ENCODE assay signal across 23 cellular contexts in the genomic region with DNA sequence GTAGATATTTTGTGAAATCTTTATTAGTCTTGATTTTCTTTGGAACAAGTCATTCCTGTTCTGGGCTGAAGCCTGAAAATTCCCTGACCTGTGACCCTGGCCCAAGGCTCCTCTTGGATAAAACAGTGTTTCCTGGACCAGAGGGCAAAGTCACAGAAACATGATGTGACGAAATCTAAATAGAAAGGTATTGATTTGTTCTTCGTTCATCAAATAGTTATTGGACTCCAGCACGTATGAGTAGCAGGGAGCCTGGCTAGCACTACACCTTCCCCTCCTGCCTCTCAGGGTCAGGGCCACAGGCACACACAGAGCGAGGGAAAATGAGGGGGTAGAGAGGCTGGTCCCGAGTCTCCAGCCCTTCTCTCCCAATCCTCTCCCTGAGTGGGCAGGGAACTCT. TPM values are rescaled to one million over a fixed set of nuclear protein-coding genes. Genes with fewer than 3 reads are reported as not detected.
A peak's percentile ranks its signal among the peaks of the same experiment; 100 is the strongest.
DNase-seq lines count a peak whose midpoint lies in the region; ATAC-seq, FAIRE-seq and TF ChIP-seq lines count a peak whose summit lies in the region.
"Had no signal": no experiment of that assay in that cellular context is flagged by ENCODE, and none has a peak within 500 bp of the region (broad histone marks: within the 10 kb centered on the region; RNA-seq: fewer than 3 reads in every experiment).

No MANE protein-coding gene starts in this region.

- peak; percentile 18 for TF ChIP-seq POLR2A in right lobe of liver (IDR thresholded peaks at IDR 0.05)

- H3K4me1 ChIP-seq in right lobe of liver: peaks cover 0 to 30% (median 5%) of the 10 kb centered on the region in 4 donors
- H3K4me1 ChIP-seq: BE2C had no signal

- 32% methylated on average over 5 of the region's 5 CpGs for WGBS in right lobe of liver (ENCODE audit: insufficient coverage, low coverage, low lambda C conversion rate, missing lambda C conversion rate)

- ATAC-seq in right lobe of liver (peak; percentile 56 to 76 (median 65)), GM21737 (IDR thresholded peaks at IDR 0.05; ENCODE audit: unreplicated experiment) (no peak)

- no peaks in the 10 kb centered on the region for H3K27me3 Mint-ChIP-seq in progenitor cell of endocrine pancreas
- H3K27me3 Mint-ChIP-seq: CD4-positive, alpha-beta T cell had no signal

- intact Hi-C loops in right lobe of liver (cut with DNase I): no loop called here

- H3K27ac ChIP-seq in right lobe of liver: peak overlapping the region; percentile 48 to 87 (median 83)
- H3K27ac ChIP-seq: HL-60 had no signal

- DNase-seq in HuH-7 (ENCODE audit: low spot score) (peak; percentile 39), bronchial epithelial cell (ENCODE audit: low read depth) (no peak), right lobe of liver (peak; percentile 60 to 85 (median 78)), progenitor cell of endocrine pancreas (ENCODE audit: low spot score, unreplicated experiment) (no peak), SIG-M5 treated with dmso at 0.1 percent for 504 hours (lab: John Stamatoyannopoulos, UW; ENCODE audit: unreplicated experiment) (no peak), COR-L47 (lab: John Stamatoyannopoulos, UW) (no peak), globus pallidus (ENCODE audit: low spot score) (no peak)
- DNase-seq: ACHN; BE2C; C1 segment of cervical spinal cord; CD4-positive, alpha-beta T cell; DMS153; DMS79; GDM1; H9; KG1 had no signal

- H3K4me3 ChIP-seq in bronchial epithelial cell (ENCODE audit: low read depth, low read length) (no peak overlapping the region), right lobe of liver (peak overlapping the region in 2 of 3 donors; percentile 93 to 95)

- H3K9me3 ChIP-seq in right lobe of liver: no peaks in the 10 kb centered on the region
- H3K9me3 ChIP-seq: BE2C had no signal

- H3K36me3 ChIP-seq in bronchial epithelial cell (ENCODE audit: control insufficient read depth, insufficient read depth, low read length) (no peaks in the 10 kb centered on the region), right lobe of liver (peaks cover 0 to 7% (median 0%) of the 10 kb centered on the region in 4 donors)
- H3K36me3 ChIP-seq: BE2C had no signal

- H3K4me1 Mint-ChIP-seq in progenitor cell of endocrine pancreas (ENCODE audit: low read depth): peaks cover 48% of the 10 kb centered on the region

- H3K4me3 Mint-ChIP-seq in progenitor cell of endocrine pancreas (ENCODE audit: low read depth): no peak overlapping the region
- H3K4me3 Mint-ChIP-seq: CD4-positive, alpha-beta T cell; H9 had no signal

- H3K9me3 Mint-ChIP-seq in progenitor cell of endocrine pancreas (ENCODE audit: low read depth): no peaks in the 10 kb centered on the region
- H3K9me3 Mint-ChIP-seq: CD4-positive, alpha-beta T cell; H9 had no signal

- peak; percentile 86 for FAIRE-seq in bronchial epithelial cell (lab: Jason Lieb, UNC)
- FAIRE-seq: A204.1, GM12892, GM18507, H1 had no signal

- TF ChIP-seq CTCF in bronchial epithelial cell (IDR thresholded peaks at IDR 0.05; ENCODE audit: insufficient read depth, low read length, severe bottlenecking) (no peak), right lobe of liver (IDR thresholded peaks at IDR 0.05) (no peak), progenitor cell of endocrine pancreas (IDR thresholded peaks at IDR 0.05; ENCODE audit: unreplicated experiment) (no peak)

- H3K27me3 ChIP-seq in bronchial epithelial cell (ENCODE audit: control insufficient read depth, insufficient read depth, low read length) (no peaks in the 10 kb centered on the region), right lobe of liver (no peaks in the 10 kb centered on the region)

- H3K27ac Mint-ChIP-seq in progenitor cell of endocrine pancreas: peak overlapping the region; percentile 83
- H3K27ac Mint-ChIP-seq: CD4-positive, alpha-beta T cell; H9 had no signal

- H3K36me3 Mint-ChIP-seq in progenitor cell of endocrine pancreas (ENCODE audit: insufficient read depth): no peaks in the 10 kb centered on the region

RNA-seq across cellular contexts. Expression of a gene that starts 1.7 kb away (rescaled TPM):
- total RNA-seq in bronchial epithelial cell (not detected in 2 replicates), right lobe of liver (10 to 100 TPM in 4 of 6 experiments, 1 to 10 TPM in 2; 9.3 to 16.7 (median 13.0) TPM), progenitor cell of endocrine pancreas (not detected in 2 replicates)
- total RNA-seq: CD4-positive, alpha-beta T cell; H1; H9; HT1080 had no signal

Comparison
In these comparisons a context has a peak if more than half of its experiments do, and no peak if none do; other contexts are left out.
1. DNase-seq: peak in HuH-7 (single experiment) and right lobe of liver (3 of 3); none in bronchial epithelial cell (single experiment), progenitor cell of endocrine pancreas (single experiment), SIG-M5 treated with dmso at 0.1 percent for 504 hours (single experiment), COR-L47 (single experiment) and globus pallidus (single experiment).